13 cellular contexts compared by ENCODE assay signal in genomic region chr18:58363767-58364540, GRCh38.
DNase-seq lines count a peak whose midpoint lies in the region; ATAC-seq and TF ChIP-seq lines count a peak whose summit lies in the region.
"Had no signal": no experiment of that assay in that cellular context is flagged by ENCODE, and none has a peak within 500 bp of the region (broad histone marks: within the 10 kb centered on the region; RNA-seq: fewer than 3 reads in every experiment).

No MANE protein-coding gene starts in this region.

- intact Hi-C loops in dorsolateral prefrontal cortex (cut with DNase I): no loop called here
- intact Hi-C loops in upper lobe of right lung (cut with DNase I): no loop called here

- peak; percentile 67 for DNase-seq in EH (ENCODE audit: low read depth)
- peak; percentile 86 for DNase-seq in NOMO-1 treated with DMSO at 0.1 percent for 48 hours (lab: John Stamatoyannopoulos, UW; ENCODE audit: unreplicated experiment)
- DNase-seq in dorsolateral prefrontal cortex: no peak
- no peak for DNase-seq in osteocyte (ENCODE audit: extremely low spot score, unreplicated experiment)
- no peak for DNase-seq in upper lobe of right lung
- DNase-seq in DMS79 treated with DMSO at 0.1 percent for 48 hours (lab: John Stamatoyannopoulos, UW): no peak
- DNase-seq in SKM-1 treated with dmso at 0.1 percent for 144 hours (lab: John Stamatoyannopoulos, UW; ENCODE audit: unreplicated experiment): no peak
- DNase-seq: activated CD4-positive, alpha-beta T cell treated with anti-CD3 and anti-CD28 coated beads, Interleukin-2, amount 50 U/mL, for 1 hour; Caco-2; Kasumi-1; kidney; T-helper 2 cell had no signal

- peak overlapping the region in 34 of 59 donors; percentile 4 to 89 (median 64) for H3K27ac ChIP-seq in dorsolateral prefrontal cortex
- no peak overlapping the region for H3K27ac ChIP-seq in upper lobe of right lung

- H3K4me3 ChIP-seq in dorsolateral prefrontal cortex (no peak overlapping the region), upper lobe of right lung (no peak overlapping the region)

- ATAC-seq in upper lobe of right lung (no peak), GM21529 (IDR thresholded peaks at IDR 0.05; ENCODE audit: unreplicated experiment) (no peak)

- peaks cover 43% of the 10 kb centered on the region for H3K4me1 Mint-ChIP-seq in osteocyte (ENCODE audit: unreplicated experiment)

- TF ChIP-seq CTCF in dorsolateral prefrontal cortex (IDR thresholded peaks at IDR 0.05 in 54 of 56, conservative IDR thresholded peaks at IDR 0.05 in 2 of 56; ENCODE audit: low read depth in 1 of 56, partially characterized antibody in 56 of 56) (no peak), osteocyte (IDR thresholded peaks at IDR 0.05) (no peak), upper lobe of right lung (IDR thresholded peaks at IDR 0.05) (no peak)

- H3K36me3 ChIP-seq in upper lobe of right lung: peaks cover 45% of the 10 kb centered on the region

- no peaks in the 10 kb centered on the region for H3K9me3 ChIP-seq in upper lobe of right lung
- H3K9me3 ChIP-seq: Caco-2 had no signal

- peaks cover 20% of the 10 kb centered on the region for H3K4me1 ChIP-seq in upper lobe of right lung
- H3K4me1 ChIP-seq: Caco-2 had no signal

- no peaks in the 10 kb centered on the region for H3K9me3 Mint-ChIP-seq in osteocyte (ENCODE audit: unreplicated experiment)

- H3K27me3 ChIP-seq in dorsolateral prefrontal cortex: no peaks in the 10 kb centered on the region
- H3K27me3 ChIP-seq in upper lobe of right lung: no peaks in the 10 kb centered on the region

- H3K27me3 Mint-ChIP-seq in osteocyte (ENCODE audit: unreplicated experiment): no peaks in the 10 kb centered on the region

- H3K36me3 Mint-ChIP-seq in osteocyte (ENCODE audit: unreplicated experiment): peaks cover 18% of the 10 kb centered on the region

- H3K27ac Mint-ChIP-seq in osteocyte (ENCODE audit: unreplicated experiment): peak overlapping the region; percentile 95

- H3K4me3 Mint-ChIP-seq in osteocyte (ENCODE audit: unreplicated experiment): no peak overlapping the region

Comparison
In these comparisons a context has a peak if more than half of its experiments do, and no peak if none do; other contexts are left out.
1. DNase-seq: peak in EH (single experiment) and NOMO-1 treated with DMSO at 0.1 percent for 48 hours (single experiment); none in dorsolateral prefrontal cortex (0 of 10), osteocyte (single experiment), upper lobe of right lung (single experiment), DMS79 treated with DMSO at 0.1 percent for 48 hours (single experiment) and SKM-1 treated with dmso at 0.1 percent for 144 hours (single experiment).